In genomic region chr5:1850324-1851154, GRCh38 we compare ENCODE assay signal across 1 cellular context.
TF ChIP-seq lines count a peak whose summit lies in the region.

No MANE protein-coding gene starts in this region.

TF ChIP-seq in H1, 55 proteins besides CTCF, POLR2A, EP300 and RAD21:
- TF ChIP-seq TBP (IDR thresholded peaks at IDR 0.05; ENCODE audit: low read depth, low read length) (no peak), SIRT6 (IDR thresholded peaks at IDR 0.05; ENCODE audit: low read length) (no peak), CTBP2 (IDR thresholded peaks at IDR 0.05; ENCODE audit: borderline replicate concordance, insufficient read depth, insufficient read length, low read length) (no peak), SIX5 (IDR thresholded peaks at IDR 0.05; ENCODE audit: low read depth, low read length) (no peak), NANOG (IDR thresholded peaks at IDR 0.05; ENCODE audit: insufficient read depth, low read depth, low read length, poor library complexity, severe bottlenecking) (no peak), TAF1 (IDR thresholded peaks at IDR 0.05; ENCODE audit: low read depth, low read length) (no peak), SAP30 (IDR thresholded peaks at IDR 0.05; ENCODE audit: insufficient read depth, insufficient replicate concordance, low read length) (no peak), MAFK (IDR thresholded peaks at IDR 0.05; ENCODE audit: low read depth, low read length) (no peak), FOSL1 (IDR thresholded peaks at IDR 0.05; ENCODE audit: insufficient read depth, low read depth, low read length) (no peak), ASH2L (IDR thresholded peaks at IDR 0.05; ENCODE audit: low read length) (no peak), SRF (IDR thresholded peaks at IDR 0.05; ENCODE audit: low read depth, low read length) (no peak), POU5F1 (IDR thresholded peaks at IDR 0.05; ENCODE audit: low read depth, low read length) (no peak), CEBPB (IDR thresholded peaks at IDR 0.05; ENCODE audit: low read depth, low read length) (no peak), JUN (IDR thresholded peaks at IDR 0.05; ENCODE audit: low read depth, low read length) (no peak), BCL11A (IDR thresholded peaks at IDR 0.05; ENCODE audit: low read depth in 2 of 2, low read length in 2 of 2) (no peak), RFX5 (IDR thresholded peaks at IDR 0.05; ENCODE audit: borderline replicate concordance, low read depth, low read length) (no peak), SUZ12 (IDR thresholded peaks at IDR 0.05; ENCODE audit: low read length) (no peak), BRCA1 (IDR thresholded peaks at IDR 0.05; ENCODE audit: low read depth, low read length) (no peak), ATF2 (IDR thresholded peaks at IDR 0.05; ENCODE audit: low read length) (no peak)
TF ChIP-seq in H1: peak in this region for 0.
